12 cellular contexts compared by ENCODE assay signal in genomic region chr11:114040706-114041211, GRCh38. TPM values are rescaled to one million over a fixed set of nuclear protein-coding genes. Genes with fewer than 3 reads are reported as not detected.
DNase-seq lines count a peak whose midpoint lies in the region; ATAC-seq and TF ChIP-seq lines count a peak whose summit lies in the region.
"Had no signal": no experiment of that assay in that cellular context is flagged by ENCODE, and none has a peak within 500 bp of the region (broad histone marks: within the 10 kb centered on the region; RNA-seq: fewer than 3 reads in every experiment).

No MANE protein-coding gene starts in this region.

- WGBS in prostate gland, result 47% methylated on average over 7 of the region's 7 CpGs

- no TSS peak for BruUV-seq in PC-3 (replicated peaks; lab: Mats Ljungman, UMichigan)

- H3K27me3 ChIP-seq in PC-3 (ENCODE audit: low read length), result peaks cover 23% of the 10 kb centered on the region
- H3K27me3 ChIP-seq in fibroblast of lung (ENCODE audit: control insufficient read depth, insufficient read depth, low read length), result no peaks in the 10 kb centered on the region
- H3K27me3 ChIP-seq in prostate gland (replicated peaks; ENCODE audit: insufficient read depth), result no peaks in the 10 kb centered on the region
- H3K27me3 ChIP-seq: upper lobe of left lung had no signal

- CTCF ChIA-PET in PC-3 (lab: Charles Lee), result no interaction called here

- H3K4me1 ChIP-seq in PC-3 (ENCODE audit: insufficient read depth, low read length), result peaks cover 17% of the 10 kb centered on the region
- H3K4me1 ChIP-seq in fibroblast of lung (ENCODE audit: control insufficient read depth, extremely low read depth, insufficient read depth, low read length), result no peaks in the 10 kb centered on the region
- peaks cover 10% of the 10 kb centered on the region for H3K4me1 ChIP-seq in prostate gland (replicated peaks)

- no peak for TF ChIP-seq POLR2A in prostate gland (IDR thresholded peaks at IDR 0.05)

- no peaks in the 10 kb centered on the region for H3F3A ChIP-seq in PC-3 (ENCODE audit: low read length, unreplicated experiment)

- intact Hi-C loops in PC-3 (cut with micrococcal nuclease) (loop anchor here (10.0 kb wide), 1 partner anchor 124 kb away; no protein-coding TSS in a partner anchor), prostate gland (cut with DNase I) (no loop called here), sciatic nerve (cut with DNase I) (no loop called here)

- no peak overlapping the region for H3K9ac ChIP-seq in PC-3 (ENCODE audit: low read length)
- no peak overlapping the region for H3K9ac ChIP-seq in fibroblast of lung (ENCODE audit: insufficient read depth, low read length)

- H3K4me2 ChIP-seq in PC-3 (ENCODE audit: low read length) (peak overlapping the region; percentile 74), fibroblast of lung (ENCODE audit: extremely low read depth, insufficient read depth, low read length) (no peak overlapping the region)

- H3K27ac ChIP-seq in PC-3 (ENCODE audit: low read length) (no peak overlapping the region), fibroblast of lung (ENCODE audit: insufficient read depth, low read length) (no peak overlapping the region), prostate gland (peak overlapping the region; percentile 96 to 98)

- peak; percentile 86 for ATAC-seq in PC-3
- ATAC-seq in GM21360 (IDR thresholded peaks at IDR 0.05; ENCODE audit: unreplicated experiment), result no peak
- no peak for ATAC-seq in sciatic nerve

- DNase-seq in DMS53 (lab: John Stamatoyannopoulos, UW) (peak; percentile 78), PC-3 (peak; percentile 87), fibroblast of lung (ENCODE audit: low read depth in 2 of 2) (peak; percentile 3 to 85), prostate gland (ENCODE audit: low spot score) (peak; percentile 73), mucosa of gallbladder (ENCODE audit: low spot score) (no peak), NCI-H187 treated with DMSO at 0.1 percent for 48 hours (lab: John Stamatoyannopoulos, UW) (no peak), sciatic nerve (ENCODE audit: low spot score) (no peak)
- DNase-seq: activated CD4-positive, alpha-beta T cell treated with anti-CD3 and anti-CD28 coated beads for 4 hours; activated gamma-delta T cell treated with Interleukin-2 at 50 U/mL for 16 hours; NCI-H2227 treated with DMSO at 0.1 percent for 48 hours; upper lobe of left lung had no signal

- H3K79me2 ChIP-seq in PC-3 (ENCODE audit: low read length) (no peaks in the 10 kb centered on the region), fibroblast of lung (ENCODE audit: control insufficient read depth, insufficient read depth, low read length) (no peaks in the 10 kb centered on the region)

- H4K20me1 ChIP-seq in PC-3 (ENCODE audit: low read length) (no peaks in the 10 kb centered on the region), fibroblast of lung (ENCODE audit: control insufficient read depth, extremely low read depth, insufficient read depth, low read length) (no peaks in the 10 kb centered on the region)

- H3K36me3 ChIP-seq in PC-3 (ENCODE audit: low read depth, low read length) (no peaks in the 10 kb centered on the region), fibroblast of lung (ENCODE audit: control insufficient read depth, insufficient read depth, low read length) (no peaks in the 10 kb centered on the region), prostate gland (no peaks in the 10 kb centered on the region)
- H3K36me3 ChIP-seq: upper lobe of left lung had no signal

- POLR2A ChIA-PET in PC-3 (lab: Charles Lee; ENCODE audit: unreplicated experiment), result interaction anchor here (0.6 kb wide), 1 partner anchor 220 kb away, joined by 3 read pairs; no protein-coding TSS in a partner anchor

- H2AFZ ChIP-seq in PC-3 (ENCODE audit: low read length) (peak overlapping the region; percentile 18; the same call in 1 of the 2 replicates), fibroblast of lung (ENCODE audit: low read length) (no peak overlapping the region)

- TF ChIP-seq CTCF in PC-3 (conservative IDR thresholded peaks at IDR 0.05; ENCODE audit: low read depth, low read length) (no peak), fibroblast of lung (conservative IDR thresholded peaks at IDR 0.05 in 1 of 2, IDR thresholded peaks at IDR 0.05 in 1 of 2; ENCODE audit: low read depth in 1 of 2, low read length in 2 of 2) (no peak), prostate gland (IDR thresholded peaks at IDR 0.05) (peak in 1 of 4 experiments; percentile 4)

- H3K9me3 ChIP-seq in PC-3 (ENCODE audit: low read length) (no peaks in the 10 kb centered on the region), fibroblast of lung (ENCODE audit: control insufficient read depth, insufficient read depth, low read depth, low read length) (no peaks in the 10 kb centered on the region), prostate gland (no peaks in the 10 kb centered on the region)

- H3K4me3 ChIP-seq in PC-3 (ENCODE audit: low read length), result peak overlapping the region; percentile 36; the same call in 1 of the 2 replicates
- H3K4me3 ChIP-seq in fibroblast of lung (replicated peaks in 1 of 4; ENCODE audit: control extremely low read depth in 1 of 4, insufficient read depth in 1 of 4, low read depth in 3 of 4, low read length in 4 of 4), result no peak overlapping the region
- no peak overlapping the region for H3K4me3 ChIP-seq in prostate gland
- H3K4me3 ChIP-seq: upper lobe of left lung had no signal

- no peaks in the 10 kb centered on the region for H3K9me2 ChIP-seq in PC-3 (replicated peaks; ENCODE audit: low read length)

RNA-seq across cellular contexts. Expression of gene ZBTB16, which starts 18.8 kb away (rescaled TPM):
- total RNA-seq in PC-3 (2014; rRNA removed) (not detected in 2 replicates), fibroblast of lung (0.26 TPM in 1 of 2 replicates, not detected in the other), prostate gland (100 to 1,000 TPM; 171 to 230 TPM), mucosa of gallbladder (85.4 TPM), sciatic nerve (22.7 TPM)
- polyA plus RNA-seq in fibroblast of lung, result not detected in 2 replicates
- not detected in 2 replicates for polyA plus RNA-seq in fibroblast of lung (2012)
- not detected in 2 replicates for polyA minus RNA-seq in fibroblast of lung (ENCODE audit: low replicate concordance)

Comparison
In these comparisons a context has a peak if more than half of its experiments do, and no peak if none do; other contexts are left out.
1. DNase-seq: peak in DMS53 (single experiment), PC-3 (single experiment), fibroblast of lung (2 of 2) and prostate gland (single experiment); none in mucosa of gallbladder (single experiment), NCI-H187 treated with DMSO at 0.1 percent for 48 hours (single experiment) and sciatic nerve (single experiment).
2. H3K27ac ChIP-seq: peak in prostate gland (2 of 2); none in PC-3 (single experiment) and fibroblast of lung (single experiment).
3. RNA of gene ZBTB16, which starts 18.8 kb away (total RNA-seq): 171 to 230 TPM in prostate gland, 85.4 TPM in mucosa of gallbladder (single experiment) and 22.7 TPM in sciatic nerve (single experiment); not detected in PC-3 and 0.26 TPM in fibroblast of lung; every median in the first group is over 10 times any median in the second.